8 cellular contexts compared by ENCODE assay signal in genomic region chr1:28104866-28105467, GRCh38.
DNase-seq lines count a peak whose midpoint lies in the region; ATAC-seq lines count a peak whose summit lies in the region.

No MANE protein-coding gene starts in this region.

- H3K27ac ChIP-seq in angular gyrus (ENCODE audit: low read depth, low read length) = peak overlapping the region; percentile 94

- peak; percentile 52 for DNase-seq in HuH-7 (ENCODE audit: low spot score)
- peak; percentile 96 for DNase-seq in iPS DF 19.7 (ENCODE audit: low read depth, low spot score)
- no peak for DNase-seq in skeletal muscle cell (ENCODE audit: low read depth)
- no peak for DNase-seq in activated CD4-positive, alpha-beta T cell treated with anti-CD3 and anti-CD28 coated beads for 48 hours
- DNase-seq in NCI-H2171 (lab: John Stamatoyannopoulos, UW) = no peak
- DNase-seq in activated T-cell treated with anti-CD3 and anti-CD28 coated beads for 4 hours = no peak

- H3K4me3 ChIP-seq in skeletal muscle cell (ENCODE audit: low read depth, low read length) = peak overlapping the region; percentile 29

- ATAC-seq in HG02852 (IDR thresholded peaks at IDR 0.05; ENCODE audit: unreplicated experiment) = no peak

Comparison
In these comparisons a context has a peak if more than half of its experiments do, and no peak if none do; other contexts are left out.
1. DNase-seq: peak in HuH-7 (single experiment) and iPS DF 19.7 (single experiment); none in skeletal muscle cell (single experiment), activated CD4-positive, alpha-beta T cell treated with anti-CD3 and anti-CD28 coated beads for 48 hours (single experiment), NCI-H2171 (single experiment) and activated T-cell treated with anti-CD3 and anti-CD28 coated beads for 4 hours (single experiment).